In genomic region chr2:95531254-95531771, GRCh38 we compare ENCODE assay signal across 17 cellular contexts. TPM values are rescaled to one million over a fixed set of nuclear protein-coding genes. Genes with fewer than 3 reads are reported as not detected.
DNase-seq lines count a peak whose midpoint lies in the region; ATAC-seq and TF ChIP-seq lines count a peak whose summit lies in the region.
"Had no signal": no experiment of that assay in that cellular context is flagged by ENCODE, and none has a peak within 500 bp of the region (broad histone marks: within the 10 kb centered on the region; RNA-seq: fewer than 3 reads in every experiment).

No MANE protein-coding gene starts in this region.

- H3K4me3 ChIP-seq in astrocyte of the spinal cord (ENCODE audit: low read depth, low read length), result no peak overlapping the region
- H3K4me3 ChIP-seq: gastroesophageal sphincter, MG63, upper lobe of left lung had no signal

- ATAC-seq in GM18907 (IDR thresholded peaks at IDR 0.05; ENCODE audit: unreplicated experiment) (peak; percentile 26), HG02885 (IDR thresholded peaks at IDR 0.05; ENCODE audit: poor library complexity, unreplicated experiment) (peak; percentile 13), omental fat pad (ENCODE audit: low FRiP score) (no peak), HG03460 (IDR thresholded peaks at IDR 0.05; ENCODE audit: unreplicated experiment) (no peak)
- ATAC-seq: gastroesophageal sphincter had no signal

- DNase-seq in Caki2 (ENCODE audit: low read depth), result peak; percentile 30
- peak; percentile 69 for DNase-seq in astrocyte of the spinal cord (ENCODE audit: low read depth, low spot score)
- no peak for DNase-seq in Ammon's horn (ENCODE audit: low spot score)
- DNase-seq in omental fat pad (ENCODE audit: low spot score), result no peak
- DNase-seq in SHP77 treated with DMSO at 0.1 percent for 48 hours (lab: John Stamatoyannopoulos, UW), result no peak
- DNase-seq: activated gamma-delta T cell, MG63, NCI-H2107, NCI-H82, upper lobe of left lung had no signal

- TF ChIP-seq CTCF in astrocyte of the spinal cord (IDR thresholded peaks at IDR 0.05; ENCODE audit: low read depth, low read length) (no peak), omental fat pad (IDR thresholded peaks at IDR 0.05) (no peak)

- in situ Hi-C loops in Caki2 (cut with HindIII; ENCODE audit: low pct_unique_long_range_greater_than_20kb, low sequenced_read_pairs), result no loop called here
- in situ Hi-C loops in astrocyte of the spinal cord (cut with HindIII; ENCODE audit: low sequenced_read_pairs), result no loop called here

RNA-seq across cellular contexts. Expression of gene TRIM43B, which starts 46.8 kb away (rescaled TPM):
- not detected in 2 replicates for total RNA-seq in Caki2 (2014; rRNA removed; shearing (Covaris generic); ENCODE audit: low replicate concordance)
- not detected for total RNA-seq in omental fat pad
- total RNA-seq: gastroesophageal sphincter; HT-29; mononuclear cell; T-helper 2 cell treated with Interferon-gamma antibody and Interleukin-4, amounts not matched to agents 100 ng/mL and 5 ng/mL, for 36 hours; upper lobe of left lung had no signal

Comparison
In these comparisons a context has a peak if more than half of its experiments do, and no peak if none do; other contexts are left out.
1. DNase-seq: peak in Caki2 (single experiment) and astrocyte of the spinal cord (single experiment); none in Ammon's horn (single experiment), omental fat pad (single experiment) and SHP77 treated with DMSO at 0.1 percent for 48 hours (single experiment).
2. ATAC-seq: peak in GM18907 (single experiment) and HG02885 (single experiment); none in omental fat pad (single experiment) and HG03460 (single experiment).